ENCODE assay signal across 1 cellular context in the genomic region with DNA sequence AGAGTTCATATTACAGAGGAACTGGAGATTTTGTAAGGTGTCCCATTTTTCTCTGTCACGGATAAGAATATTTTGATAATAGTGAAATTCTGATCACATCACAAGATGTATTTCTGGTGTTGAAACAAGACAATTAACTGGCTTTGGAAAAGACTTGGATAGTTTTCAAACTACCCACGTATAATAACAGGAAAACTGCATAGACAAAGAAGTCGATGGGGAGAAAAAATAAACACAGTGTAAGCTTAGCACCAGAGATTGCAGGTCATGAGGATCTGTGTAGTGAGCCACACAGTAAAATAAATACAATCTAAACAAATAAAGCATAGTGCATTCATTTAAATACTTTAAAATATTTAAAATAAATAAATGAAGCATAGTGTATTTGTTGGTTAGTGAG.
TF ChIP-seq lines count a peak whose summit lies in the region.

No MANE protein-coding gene starts in this region.

TF ChIP-seq in IMR-90, 13 proteins besides CTCF, POLR2A, EP300 and RAD21 (continued from another document):
- TF ChIP-seq, protein P1, sequence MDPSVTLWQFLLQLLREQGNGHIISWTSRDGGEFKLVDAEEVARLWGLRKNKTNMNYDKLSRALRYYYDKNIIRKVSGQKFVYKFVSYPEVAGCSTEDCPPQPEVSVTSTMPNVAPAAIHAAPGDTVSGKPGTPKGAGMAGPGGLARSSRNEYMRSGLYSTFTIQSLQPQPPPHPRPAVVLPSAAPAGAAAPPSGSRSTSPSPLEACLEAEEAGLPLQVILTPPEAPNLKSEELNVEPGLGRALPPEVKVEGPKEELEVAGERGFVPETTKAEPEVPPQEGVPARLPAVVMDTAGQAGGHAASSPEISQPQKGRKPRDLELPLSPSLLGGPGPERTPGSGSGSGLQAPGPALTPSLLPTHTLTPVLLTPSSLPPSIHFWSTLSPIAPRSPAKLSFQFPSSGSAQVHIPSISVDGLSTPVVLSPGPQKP (IDR thresholded peaks at IDR 0.05; ENCODE audit: borderline replicate concordance, low read depth, low read length) = no peak
TF ChIP-seq in IMR-90: peak in this region for 0.
